ENCODE assay signal across 1 cellular context in genomic region chr20:63819224-63819917, GRCh38.
TF ChIP-seq lines count a peak whose summit lies in the region.

No MANE protein-coding gene starts in this region.

TF ChIP-seq in GM23338, 12 proteins besides CTCF, POLR2A, EP300 and RAD21 (continued from another document):
- TF ChIP-seq REST (IDR thresholded peaks at IDR 0.05; ENCODE audit: unreplicated experiment), result no peak
